In the genomic region with DNA sequence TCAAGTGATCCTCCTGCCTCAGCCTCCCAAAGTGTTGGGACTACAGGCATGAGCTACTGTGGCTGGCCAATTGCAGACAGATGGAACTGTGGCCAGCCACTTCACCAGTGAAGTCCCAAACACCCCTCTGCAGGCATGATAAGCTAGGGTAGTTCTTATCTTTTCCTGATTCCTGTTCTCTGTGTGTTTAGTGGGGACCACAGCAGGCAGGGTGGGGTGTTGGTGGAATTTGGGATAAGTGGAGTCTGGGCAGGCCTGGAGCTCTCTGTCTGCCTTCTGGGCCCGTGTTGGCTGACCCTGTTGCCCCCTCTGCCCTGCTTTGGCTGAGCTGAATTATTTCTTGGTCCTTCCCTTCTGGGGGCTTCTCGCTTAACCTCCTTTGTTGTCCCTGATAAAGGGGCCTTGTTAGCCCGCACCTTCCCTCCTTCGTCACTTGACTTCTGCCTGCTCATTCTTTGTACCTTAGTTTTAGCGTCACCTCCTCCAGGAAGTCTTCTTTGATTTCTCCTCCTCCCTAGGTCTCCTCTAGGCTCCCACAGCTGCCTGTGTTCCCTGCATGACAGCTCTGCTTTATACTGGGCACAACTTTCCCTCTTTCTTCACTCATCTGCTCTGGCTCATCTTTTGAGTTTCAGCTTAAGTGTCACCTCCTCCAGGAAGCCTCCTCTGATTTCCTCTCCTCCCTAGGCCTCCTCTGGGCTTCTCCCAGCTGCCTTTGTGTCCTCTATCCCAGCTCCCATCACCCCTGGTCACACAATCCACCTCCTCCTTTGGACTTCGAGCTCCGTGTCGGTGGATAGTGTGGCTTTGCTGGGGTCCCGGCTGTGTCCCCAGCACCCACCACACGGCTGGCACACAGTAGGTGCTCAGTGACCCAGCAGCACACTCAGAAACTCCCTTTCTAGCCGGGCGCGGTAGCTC, we compare ENCODE assay signal across 1 cellular context.
A peak's percentile ranks its signal among the peaks of the same experiment; 100 is the strongest.
TF ChIP-seq lines count a peak whose summit lies in the region.

No MANE protein-coding gene starts in this region.

TF ChIP-seq in K562, 482 proteins besides CTCF, POLR2A, EP300 and RAD21 (continues in another document):
- TF ChIP-seq, protein P1, sequence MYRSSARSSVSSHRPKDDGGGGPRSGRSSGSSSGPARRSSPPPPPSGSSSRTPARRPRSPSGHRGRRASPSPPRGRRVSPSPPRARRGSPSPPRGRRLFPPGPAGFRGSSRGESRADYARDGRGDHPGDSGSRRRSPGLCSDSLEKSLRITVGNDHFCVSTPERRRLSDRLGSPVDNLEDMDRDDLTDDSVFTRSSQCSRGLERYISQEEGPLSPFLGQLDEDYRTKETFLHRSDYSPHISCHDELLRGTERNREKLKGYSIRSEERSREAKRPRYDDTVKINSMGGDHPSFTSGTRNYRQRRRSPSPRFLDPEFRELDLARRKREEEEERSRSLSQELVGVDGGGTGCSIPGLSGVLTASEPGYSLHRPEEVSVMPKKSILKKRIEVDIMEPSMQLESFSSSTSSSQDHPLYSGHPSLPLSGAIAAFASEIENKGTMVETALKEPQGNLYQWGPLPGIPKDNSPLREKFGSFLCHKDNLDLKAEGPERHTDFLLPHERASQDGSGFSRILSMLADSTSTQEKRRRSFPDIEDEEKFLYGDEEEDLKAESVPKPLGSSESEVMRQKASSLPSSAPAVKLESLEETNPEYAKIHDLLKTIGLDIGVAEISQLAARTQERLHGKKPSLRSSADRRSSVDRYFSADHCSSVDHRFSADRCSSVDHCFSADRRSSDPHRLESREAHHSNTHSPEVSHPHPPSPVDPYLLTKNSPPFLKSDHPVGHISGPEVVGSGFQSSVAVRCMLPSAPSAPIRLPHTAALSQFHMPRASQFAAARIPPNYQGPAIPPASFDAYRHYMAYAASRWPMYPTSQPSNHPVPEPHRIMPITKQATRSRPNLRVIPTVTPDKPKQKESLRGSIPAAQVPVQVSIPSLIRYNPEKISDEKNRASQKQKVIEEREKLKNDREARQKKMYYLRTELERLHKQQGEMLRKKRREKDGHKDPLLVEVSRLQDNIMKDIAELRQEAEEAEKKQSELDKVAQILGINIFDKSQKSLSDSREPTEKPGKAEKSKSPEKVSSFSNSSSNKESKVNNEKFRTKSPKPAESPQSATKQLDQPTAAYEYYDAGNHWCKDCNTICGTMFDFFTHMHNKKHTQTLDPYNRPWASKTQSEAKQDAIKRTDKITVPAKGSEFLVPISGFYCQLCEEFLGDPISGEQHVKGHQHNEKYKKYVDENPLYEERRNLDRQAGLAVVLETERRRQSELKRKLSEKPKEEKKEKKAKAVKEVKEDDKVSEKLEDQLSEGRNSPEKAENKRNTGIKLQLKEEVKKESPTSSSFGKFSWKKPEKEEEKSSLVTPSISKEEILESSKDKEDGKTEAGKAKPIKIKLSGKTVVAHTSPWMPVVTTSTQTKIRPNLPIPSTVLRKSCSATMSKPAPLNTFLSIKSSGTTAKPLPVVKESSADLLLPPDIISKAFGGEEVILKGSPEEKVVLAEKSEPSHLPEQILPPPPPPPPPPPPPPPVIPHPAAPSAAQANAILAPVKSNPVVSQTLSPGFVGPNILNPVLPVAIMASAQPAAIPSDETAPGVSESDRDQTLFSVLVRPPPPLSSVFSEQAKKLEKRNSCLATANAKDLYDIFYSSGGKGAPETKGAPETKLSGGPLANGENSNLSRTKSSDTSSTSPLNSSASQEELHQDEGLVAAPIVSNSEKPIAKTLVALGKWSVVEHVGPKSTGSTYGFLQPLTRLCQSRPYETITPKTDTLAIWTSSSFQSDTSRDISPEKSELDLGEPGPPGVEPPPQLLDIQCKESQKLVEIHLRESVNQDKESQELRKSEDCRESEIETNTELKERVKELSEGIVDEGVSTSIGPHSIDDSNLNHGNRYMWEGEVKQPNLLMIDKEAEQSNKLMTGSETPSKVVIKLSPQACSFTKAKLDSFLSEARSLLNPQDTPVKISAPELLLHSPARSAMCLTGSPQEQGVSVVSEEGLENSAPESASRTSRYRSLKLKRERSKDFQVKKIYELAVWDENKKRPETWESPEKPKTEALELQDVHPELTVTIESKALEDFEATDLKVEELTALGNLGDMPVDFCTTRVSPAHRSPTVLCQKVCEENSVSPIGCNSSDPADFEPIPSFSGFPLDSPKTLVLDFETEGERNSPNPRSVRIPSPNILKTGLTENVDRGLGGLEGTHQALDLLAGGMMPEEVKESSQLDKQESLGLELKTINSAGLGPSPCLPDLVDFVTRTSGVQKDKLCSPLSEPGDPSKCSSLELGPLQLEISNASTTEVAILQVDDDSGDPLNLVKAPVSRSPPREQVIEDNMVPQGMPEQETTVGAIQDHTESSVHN (IDR thresholded peaks at IDR 0.05; ENCODE audit: borderline replicate concordance in 1 of 2, low read depth in 1 of 2): no peak; a peak in 1 of 4 replicates
- no peak for TF ChIP-seq STAT5B (CRISPR knock-in tag; IDR thresholded peaks at IDR 0.05)
- TF ChIP-seq EP400 (IDR thresholded peaks at IDR 0.05): no peak
- TF ChIP-seq KDM5B (IDR thresholded peaks at IDR 0.05; ENCODE audit: insufficient replicate concordance, low read depth, low read length): no peak
- no peak for TF ChIP-seq THRAP3 (IDR thresholded peaks at IDR 0.05; ENCODE audit: borderline replicate concordance)
- TF ChIP-seq NRF1 (conservative IDR thresholded peaks at IDR 0.05 in 1 of 2, IDR thresholded peaks at IDR 0.05 in 1 of 2): no peak
- TF ChIP-seq ZNF830 (CRISPR knock-in tag; IDR thresholded peaks at IDR 0.05): no peak
- peak; percentile 70 for TF ChIP-seq MIER1 (IDR thresholded peaks at IDR 0.05; ENCODE audit: low read depth)
- TF ChIP-seq NCOA1 (IDR thresholded peaks at IDR 0.05; ENCODE audit: low read depth): no peak
- TF ChIP-seq ZBTB7A (IDR thresholded peaks at IDR 0.05; ENCODE audit: borderline replicate concordance, control insufficient read depth, low read depth, low read length): no peak
- no peak for TF ChIP-seq ZNF668 (CRISPR knock-in tag; IDR thresholded peaks at IDR 0.05)
- TF ChIP-seq HEY1 (CRISPR knock-in tag; IDR thresholded peaks at IDR 0.05; ENCODE audit: borderline replicate concordance): no peak
- no peak for TF ChIP-seq CBX8 (IDR thresholded peaks at IDR 0.05; ENCODE audit: borderline replicate concordance, extremely low read depth, low read depth, low read length, poor library complexity, severe bottlenecking)
- peak; percentile 49; the same call in 1 of the 2 replicates for TF ChIP-seq ZNF24 (IDR thresholded peaks at IDR 0.05)
- TF ChIP-seq ETV6 (IDR thresholded peaks at IDR 0.05; ENCODE audit: borderline replicate concordance in 1 of 2, low read depth in 2 of 2, low read length in 1 of 2): no peak
- no peak for TF ChIP-seq ETV6 (CRISPR knock-in tag; IDR thresholded peaks at IDR 0.05; ENCODE audit: borderline replicate concordance)
- TF ChIP-seq, protein P2, sequence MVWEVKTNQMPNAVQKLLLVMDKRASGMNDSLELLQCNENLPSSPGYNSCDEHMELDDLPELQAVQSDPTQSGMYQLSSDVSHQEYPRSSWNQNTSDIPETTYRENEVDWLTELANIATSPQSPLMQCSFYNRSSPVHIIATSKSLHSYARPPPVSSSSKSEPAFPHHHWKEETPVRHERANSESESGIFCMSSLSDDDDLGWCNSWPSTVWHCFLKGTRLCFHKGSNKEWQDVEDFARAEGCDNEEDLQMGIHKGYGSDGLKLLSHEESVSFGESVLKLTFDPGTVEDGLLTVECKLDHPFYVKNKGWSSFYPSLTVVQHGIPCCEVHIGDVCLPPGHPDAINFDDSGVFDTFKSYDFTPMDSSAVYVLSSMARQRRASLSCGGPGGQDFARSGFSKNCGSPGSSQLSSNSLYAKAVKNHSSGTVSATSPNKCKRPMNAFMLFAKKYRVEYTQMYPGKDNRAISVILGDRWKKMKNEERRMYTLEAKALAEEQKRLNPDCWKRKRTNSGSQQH (CRISPR knock-in tag; IDR thresholded peaks at IDR 0.05): no peak
- no peak for TF ChIP-seq RNF2 (IDR thresholded peaks at IDR 0.05)
- peak; percentile 98 for TF ChIP-seq CHD4 (IDR thresholded peaks at IDR 0.05; ENCODE audit: insufficient read depth, insufficient replicate concordance, low read depth, low read length, poor library complexity, severe bottlenecking)
- TF ChIP-seq, protein P3, sequence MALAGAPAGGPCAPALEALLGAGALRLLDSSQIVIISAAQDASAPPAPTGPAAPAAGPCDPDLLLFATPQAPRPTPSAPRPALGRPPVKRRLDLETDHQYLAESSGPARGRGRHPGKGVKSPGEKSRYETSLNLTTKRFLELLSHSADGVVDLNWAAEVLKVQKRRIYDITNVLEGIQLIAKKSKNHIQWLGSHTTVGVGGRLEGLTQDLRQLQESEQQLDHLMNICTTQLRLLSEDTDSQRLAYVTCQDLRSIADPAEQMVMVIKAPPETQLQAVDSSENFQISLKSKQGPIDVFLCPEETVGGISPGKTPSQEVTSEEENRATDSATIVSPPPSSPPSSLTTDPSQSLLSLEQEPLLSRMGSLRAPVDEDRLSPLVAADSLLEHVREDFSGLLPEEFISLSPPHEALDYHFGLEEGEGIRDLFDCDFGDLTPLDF (CRISPR knock-in tag; IDR thresholded peaks at IDR 0.05): no peak
- TF ChIP-seq L3MBTL2 (IDR thresholded peaks at IDR 0.05): no peak
- TF ChIP-seq EGR1 (conservative IDR thresholded peaks at IDR 0.05): no peak
- TF ChIP-seq, protein P4, sequence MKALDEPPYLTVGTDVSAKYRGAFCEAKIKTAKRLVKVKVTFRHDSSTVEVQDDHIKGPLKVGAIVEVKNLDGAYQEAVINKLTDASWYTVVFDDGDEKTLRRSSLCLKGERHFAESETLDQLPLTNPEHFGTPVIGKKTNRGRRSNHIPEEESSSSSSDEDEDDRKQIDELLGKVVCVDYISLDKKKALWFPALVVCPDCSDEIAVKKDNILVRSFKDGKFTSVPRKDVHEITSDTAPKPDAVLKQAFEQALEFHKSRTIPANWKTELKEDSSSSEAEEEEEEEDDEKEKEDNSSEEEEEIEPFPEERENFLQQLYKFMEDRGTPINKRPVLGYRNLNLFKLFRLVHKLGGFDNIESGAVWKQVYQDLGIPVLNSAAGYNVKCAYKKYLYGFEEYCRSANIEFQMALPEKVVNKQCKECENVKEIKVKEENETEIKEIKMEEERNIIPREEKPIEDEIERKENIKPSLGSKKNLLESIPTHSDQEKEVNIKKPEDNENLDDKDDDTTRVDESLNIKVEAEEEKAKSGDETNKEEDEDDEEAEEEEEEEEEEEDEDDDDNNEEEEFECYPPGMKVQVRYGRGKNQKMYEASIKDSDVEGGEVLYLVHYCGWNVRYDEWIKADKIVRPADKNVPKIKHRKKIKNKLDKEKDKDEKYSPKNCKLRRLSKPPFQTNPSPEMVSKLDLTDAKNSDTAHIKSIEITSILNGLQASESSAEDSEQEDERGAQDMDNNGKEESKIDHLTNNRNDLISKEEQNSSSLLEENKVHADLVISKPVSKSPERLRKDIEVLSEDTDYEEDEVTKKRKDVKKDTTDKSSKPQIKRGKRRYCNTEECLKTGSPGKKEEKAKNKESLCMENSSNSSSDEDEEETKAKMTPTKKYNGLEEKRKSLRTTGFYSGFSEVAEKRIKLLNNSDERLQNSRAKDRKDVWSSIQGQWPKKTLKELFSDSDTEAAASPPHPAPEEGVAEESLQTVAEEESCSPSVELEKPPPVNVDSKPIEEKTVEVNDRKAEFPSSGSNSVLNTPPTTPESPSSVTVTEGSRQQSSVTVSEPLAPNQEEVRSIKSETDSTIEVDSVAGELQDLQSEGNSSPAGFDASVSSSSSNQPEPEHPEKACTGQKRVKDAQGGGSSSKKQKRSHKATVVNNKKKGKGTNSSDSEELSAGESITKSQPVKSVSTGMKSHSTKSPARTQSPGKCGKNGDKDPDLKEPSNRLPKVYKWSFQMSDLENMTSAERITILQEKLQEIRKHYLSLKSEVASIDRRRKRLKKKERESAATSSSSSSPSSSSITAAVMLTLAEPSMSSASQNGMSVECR (CRISPR knock-in tag; IDR thresholded peaks at IDR 0.05): no peak
- no peak for TF ChIP-seq SMARCB1 (IDR thresholded peaks at IDR 0.05; ENCODE audit: insufficient read length, low read depth)
- no peak for TF ChIP-seq ZNF212 (CRISPR knock-in tag; IDR thresholded peaks at IDR 0.05)
- TF ChIP-seq NR4A1 (CRISPR knock-in tag; IDR thresholded peaks at IDR 0.05): no peak
- TF ChIP-seq NR4A1 (tag; IDR thresholded peaks at IDR 0.05): 0 out of 2 replicates have a peak, but pooled peaks have one; percentile 26
- TF ChIP-seq NCOA2 (IDR thresholded peaks at IDR 0.05; ENCODE audit: partially characterized antibody in 2 of 2): no peak
- no peak for TF ChIP-seq FOS (IDR thresholded peaks at IDR 0.05; ENCODE audit: extremely low read depth, insufficient read length)
- TF ChIP-seq LEF1 (IDR thresholded peaks at IDR 0.05): no peak
- TF ChIP-seq POLR2G (IDR thresholded peaks at IDR 0.05; ENCODE audit: low read depth, low read length): no peak
- no peak for TF ChIP-seq MAFF (IDR thresholded peaks at IDR 0.05; ENCODE audit: low read length)
- TF ChIP-seq MAFG (tag; conservative IDR thresholded peaks at IDR 0.05): no peak
- no peak for TF ChIP-seq FUS (optimal IDR thresholded peaks at IDR 0.05; ENCODE audit: low read depth, low read length)
- TF ChIP-seq POLR2B (IDR thresholded peaks at IDR 0.05; ENCODE audit: low read depth, partially characterized antibody): no peak
- TF ChIP-seq ZFX (CRISPR knock-in tag; IDR thresholded peaks at IDR 0.05): no peak
- no peak for TF ChIP-seq ZSCAN32 (CRISPR knock-in tag; IDR thresholded peaks at IDR 0.05)
- peak; percentile 35; the same call in 1 of the 2 replicates for TF ChIP-seq CTBP1 (IDR thresholded peaks at IDR 0.05; ENCODE audit: borderline replicate concordance)
- peak; percentile 100 for TF ChIP-seq HDGF (IDR thresholded peaks at IDR 0.05)
